In the genomic region with DNA sequence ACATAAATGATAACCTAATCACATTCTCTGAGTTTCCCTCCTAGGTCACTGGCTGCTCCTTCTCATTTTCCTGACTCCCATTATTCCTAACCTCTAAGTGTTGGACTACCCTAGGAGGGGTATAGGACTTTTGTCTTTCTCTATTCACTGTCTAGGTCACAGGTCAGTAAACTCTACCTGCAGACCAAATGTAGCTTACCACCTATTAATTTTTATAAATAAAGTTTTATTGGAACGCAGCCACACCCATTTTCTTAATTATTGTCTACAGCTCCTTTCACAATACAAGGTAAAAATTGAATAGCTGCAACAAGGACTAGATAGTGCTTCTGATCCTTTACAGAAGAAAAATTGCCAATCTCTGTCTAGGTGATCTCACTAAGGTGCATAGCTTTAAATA, we compare ENCODE assay signal across 7 cellular contexts.
"Had no signal": no experiment of that assay in that cellular context is flagged by ENCODE, and none has a peak within 500 bp of the region (broad histone marks: within the 10 kb centered on the region; RNA-seq: fewer than 3 reads in every experiment).

No MANE protein-coding gene starts in this region.

- FAIRE-seq: G401.6, GM12891, GM12892, GM18507, GM19239 had no signal

- DNase-seq: GDM1, GF-D8 had no signal
